8 cellular contexts compared by ENCODE assay signal in the genomic region with DNA sequence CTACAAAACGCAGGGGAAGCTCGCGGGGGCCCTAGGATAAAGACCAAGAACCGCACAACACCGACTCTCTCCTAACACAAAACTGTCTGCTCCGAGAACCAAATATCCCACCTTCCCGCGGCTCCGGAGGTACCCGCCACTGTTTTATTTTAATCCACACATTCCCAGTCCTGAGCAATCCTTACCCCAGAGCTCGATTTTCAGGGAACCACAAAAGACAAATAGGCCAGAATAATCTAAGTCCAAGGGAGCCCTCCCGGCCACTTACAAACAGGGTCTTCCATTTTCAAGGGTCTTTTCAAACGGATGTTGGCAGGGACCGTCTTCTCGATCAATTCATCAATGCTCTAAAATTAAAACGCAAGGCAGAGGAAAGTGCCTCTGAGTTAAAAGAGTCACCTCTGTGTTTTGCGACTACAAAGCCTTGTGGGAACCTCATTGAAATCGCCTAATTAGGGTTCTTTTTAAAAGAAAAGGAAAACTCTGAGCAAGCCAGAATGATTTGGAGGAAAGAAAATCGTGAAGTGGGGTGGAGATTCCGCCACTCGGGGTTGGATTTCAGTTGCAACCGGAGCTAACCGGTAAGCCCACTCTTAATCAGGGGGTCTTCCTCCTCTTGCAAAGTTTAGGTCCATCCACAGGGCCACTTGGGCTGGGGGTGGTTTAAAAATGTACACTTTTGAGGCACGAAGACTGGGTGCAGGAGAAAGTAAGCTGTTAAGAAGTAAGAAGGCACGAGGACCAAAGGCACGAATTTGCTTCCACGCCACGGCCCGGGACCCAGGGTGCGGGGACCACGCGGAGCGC. TPM values are rescaled to one million over a fixed set of nuclear protein-coding genes. Genes with fewer than 3 reads are reported as not detected.
DNase-seq lines count a peak whose midpoint lies in the region; ATAC-seq, FAIRE-seq and TF ChIP-seq lines count a peak whose summit lies in the region.

No MANE protein-coding gene starts in this region.

- no peak overlapping the region for H3K9ac ChIP-seq in astrocyte (ENCODE audit: low read length)

- peak overlapping the region; percentile 48 for H3K27ac Mint-ChIP-seq in astrocyte (ENCODE audit: unreplicated experiment)

- H3K4me1 Mint-ChIP-seq in astrocyte (ENCODE audit: low read depth, unreplicated experiment), result peaks cover 14% of the 10 kb centered on the region

- DNase-seq in left ventricle myocardium inferior (no peak), right atrium auricular region (ENCODE audit: low spot score) (no peak), astrocyte (ENCODE audit: low read depth) (no peak), upper lobe of right lung (no peak), NCI-H446 (lab: John Stamatoyannopoulos, UW) (no peak)
- DNase-seq in activated CD4-positive, CD25-positive, alpha-beta regulatory T cell (lab: John Stamatoyannopoulos, UW), result no peak

- H3K36me3 Mint-ChIP-seq in astrocyte (ENCODE audit: low read depth, unreplicated experiment), result no peaks in the 10 kb centered on the region

- H3K27me3 Mint-ChIP-seq in astrocyte (ENCODE audit: low read depth, unreplicated experiment), result peaks cover 18% of the 10 kb centered on the region

- peak overlapping the region; percentile 85 for H3K4me3 Mint-ChIP-seq in astrocyte (ENCODE audit: unreplicated experiment)

- no peak overlapping the region for H3K27ac ChIP-seq in left ventricle myocardium inferior (replicated peaks)
- H3K27ac ChIP-seq in right atrium auricular region, result no peak overlapping the region
- H3K27ac ChIP-seq in astrocyte (ENCODE audit: low read depth, low read length), result no peak overlapping the region
- H3K27ac ChIP-seq in mesodermal cell (ENCODE audit: low read depth, low read length, severe bottlenecking), result no peak overlapping the region
- no peak overlapping the region for H3K27ac ChIP-seq in upper lobe of right lung

- intact Hi-C loops in left ventricle myocardium inferior (cut with micrococcal nuclease), result no loop called here
- intact Hi-C loops in upper lobe of right lung (cut with DNase I), result no loop called here

- H3K27me3 ChIP-seq in left ventricle myocardium inferior (ENCODE audit: low read depth) (peaks cover 83% of the 10 kb centered on the region), right atrium auricular region (peaks cover 5 to 16% of the 10 kb centered on the region in 2 donors), astrocyte (ENCODE audit: insufficient read depth, low read length) (peaks cover 37% of the 10 kb centered on the region), upper lobe of right lung (peaks cover 25% of the 10 kb centered on the region)

- WGBS in mesodermal cell (ENCODE audit: insufficient coverage in 2 of 2), 2 experiments, result 0 to 2% methylated on average over 27 to 31 of the region's 33 CpGs

- H3K36me3 ChIP-seq in left ventricle myocardium inferior (no peaks in the 10 kb centered on the region), right atrium auricular region (no peaks in the 10 kb centered on the region), astrocyte (ENCODE audit: insufficient read depth, low read length) (no peaks in the 10 kb centered on the region), mesodermal cell (ENCODE audit: control insufficient read depth, insufficient read depth, low read length) (no peaks in the 10 kb centered on the region), upper lobe of right lung (no peaks in the 10 kb centered on the region)

- no peak for FAIRE-seq in astrocyte (lab: Jason Lieb, UNC)

- H2AFZ ChIP-seq in astrocyte (ENCODE audit: low read depth, low read length), result peak overlapping the region; percentile 56

- no peaks in the 10 kb centered on the region for H3K9me3 Mint-ChIP-seq in astrocyte (ENCODE audit: unreplicated experiment)

- no peaks in the 10 kb centered on the region for H4K20me1 ChIP-seq in astrocyte (ENCODE audit: insufficient read depth, low read length)

- H3K4me2 ChIP-seq in astrocyte (ENCODE audit: low read length), result peak overlapping the region; percentile 89

- TF ChIP-seq CTCF in left ventricle myocardium inferior (IDR thresholded peaks at IDR 0.05; ENCODE audit: borderline replicate concordance) (no peak), right atrium auricular region (IDR thresholded peaks at IDR 0.05) (no peak), astrocyte (IDR thresholded peaks at IDR 0.05; ENCODE audit: insufficient read depth, low read depth, low read length) (no peak), upper lobe of right lung (IDR thresholded peaks at IDR 0.05) (no peak)

- H3K9me3 ChIP-seq in left ventricle myocardium inferior (replicated peaks) (no peaks in the 10 kb centered on the region), right atrium auricular region (no peaks in the 10 kb centered on the region), astrocyte (ENCODE audit: insufficient read depth, low read depth, low read length) (no peaks in the 10 kb centered on the region), mesodermal cell (ENCODE audit: control insufficient read depth, low read length) (no peaks in the 10 kb centered on the region), upper lobe of right lung (no peaks in the 10 kb centered on the region)

- H3K4me3 ChIP-seq in left ventricle myocardium inferior (peak overlapping the region; percentile 65), right atrium auricular region (peak overlapping the region in 1 of 2 donors; percentile 52), astrocyte (ENCODE audit: insufficient read depth, low read depth, low read length) (peak overlapping the region; percentile 3), mesodermal cell (ENCODE audit: extremely low read depth, insufficient read depth, low read length, poor library complexity, severe bottlenecking) (peak overlapping the region; percentile 45), upper lobe of right lung (peak overlapping the region; percentile 54)

- H3K79me2 ChIP-seq in astrocyte (ENCODE audit: insufficient read depth, low read length), result no peaks in the 10 kb centered on the region

- ATAC-seq in upper lobe of right lung (no peak), HG03108 (IDR thresholded peaks at IDR 0.05; ENCODE audit: unreplicated experiment) (no peak)

- peaks cover 21% of the 10 kb centered on the region for H3K4me1 ChIP-seq in left ventricle myocardium inferior
- H3K4me1 ChIP-seq in right atrium auricular region, result peaks cover 0 to 7% of the 10 kb centered on the region in 2 donors
- peaks cover 2% of the 10 kb centered on the region for H3K4me1 ChIP-seq in astrocyte (ENCODE audit: insufficient read depth, low read length)
- no peaks in the 10 kb centered on the region for H3K4me1 ChIP-seq in mesodermal cell (ENCODE audit: control insufficient read depth, insufficient read depth, low read length, poor library complexity, severe bottlenecking)
- peaks cover 10% of the 10 kb centered on the region for H3K4me1 ChIP-seq in upper lobe of right lung

RNA-seq across cellular contexts. Expression of a gene that starts 1.0 kb away (rescaled TPM):
- not detected for total RNA-seq in left ventricle myocardium inferior
- under 1 TPM in 1 of 2 donors, not detected in 1; 0.39 TPM for total RNA-seq in right atrium auricular region
- total RNA-seq in astrocyte, result 2.4 and 8.9 TPM in 2 replicates
- 4.5 TPM for polyA plus RNA-seq in mesodermal cell (2013, experiment 1 of 2)
- polyA plus RNA-seq in mesodermal cell (2013, experiment 2 of 2), result 2.8 TPM
- total RNA-seq in upper lobe of right lung, result 1.7 TPM
